In genomic region chr11:66465371-66466224, GRCh38 we compare ENCODE assay signal across 9 cellular contexts. TPM values are rescaled to one million over a fixed set of nuclear protein-coding genes. Genes with fewer than 3 reads are reported as not detected.
DNase-seq lines count a peak whose midpoint lies in the region; ATAC-seq and TF ChIP-seq lines count a peak whose summit lies in the region.
"Had no signal": no experiment of that assay in that cellular context is flagged by ENCODE, and none has a peak within 500 bp of the region (broad histone marks: within the 10 kb centered on the region; RNA-seq: fewer than 3 reads in every experiment).

No MANE protein-coding gene starts in this region.

- H3K27me3 ChIP-seq in right lobe of liver = no peaks in the 10 kb centered on the region
- H3K27me3 ChIP-seq in tibial nerve = no peaks in the 10 kb centered on the region

- H3K27ac ChIP-seq in right lobe of liver (no peak overlapping the region), tibial nerve (peak overlapping the region; percentile 75 to 92 (median 81))

- TF ChIP-seq EP300 in tibial nerve (IDR thresholded peaks at IDR 0.05) = no peak

- no peak overlapping the region for H3K27ac Mint-ChIP-seq in activated naive CD4-positive, alpha-beta T cell treated with anti-CD3 and anti-CD28 coated beads for 36 hours
- peak overlapping the region; percentile 35 for H3K27ac Mint-ChIP-seq in activated naive CD8-positive, alpha-beta T cell treated with anti-CD3 and anti-CD28 coated beads, Interleukin-2, amount 50 U/mL, for 24 hours

- H3K4me3 Mint-ChIP-seq in activated naive CD4-positive, alpha-beta T cell treated with anti-CD3 and anti-CD28 coated beads for 36 hours = peak overlapping the region; percentile 82
- H3K4me3 Mint-ChIP-seq in activated naive CD8-positive, alpha-beta T cell treated with anti-CD3 and anti-CD28 coated beads, Interleukin-2, amount 50 U/mL, for 24 hours = peak overlapping the region; percentile 72

- peaks cover 2% of the 10 kb centered on the region for H3K9me3 Mint-ChIP-seq in activated naive CD4-positive, alpha-beta T cell treated with anti-CD3 and anti-CD28 coated beads for 36 hours
- H3K9me3 Mint-ChIP-seq in activated naive CD8-positive, alpha-beta T cell treated with anti-CD3 and anti-CD28 coated beads, Interleukin-2, amount 50 U/mL, for 24 hours = no peaks in the 10 kb centered on the region

- no peaks in the 10 kb centered on the region for H3K36me3 Mint-ChIP-seq in activated naive CD4-positive, alpha-beta T cell treated with anti-CD3 and anti-CD28 coated beads for 36 hours (ENCODE audit: low read depth)
- H3K36me3 Mint-ChIP-seq in activated naive CD8-positive, alpha-beta T cell treated with anti-CD3 and anti-CD28 coated beads, Interleukin-2, amount 50 U/mL, for 24 hours (ENCODE audit: low read depth) = no peaks in the 10 kb centered on the region

- intact Hi-C loops in activated naive CD4-positive, alpha-beta T cell treated with anti-CD3 and anti-CD28 coated beads for 36 hours (cut with micrococcal nuclease) = loop anchor here (1.0 to 2.0 kb wide), 4 partner anchors 15 to 47 kb away; partner anchors contain the start of genes BBS1 and DPP3
- intact Hi-C loops in right lobe of liver (cut with DNase I) = no loop called here

- TF ChIP-seq POLR2A in right lobe of liver (IDR thresholded peaks at IDR 0.05) (no peak), tibial nerve (IDR thresholded peaks at IDR 0.05) (no peak)

- no peaks in the 10 kb centered on the region for H3K27me3 Mint-ChIP-seq in activated naive CD4-positive, alpha-beta T cell treated with anti-CD3 and anti-CD28 coated beads for 36 hours (ENCODE audit: low read depth)
- H3K27me3 Mint-ChIP-seq in activated naive CD8-positive, alpha-beta T cell treated with anti-CD3 and anti-CD28 coated beads, Interleukin-2, amount 50 U/mL, for 24 hours = no peaks in the 10 kb centered on the region

- H3K36me3 ChIP-seq in right lobe of liver (no peaks in the 10 kb centered on the region), tibial nerve (peaks cover 0 to 6% (median 0%) of the 10 kb centered on the region in 3 donors)

- ATAC-seq in activated naive CD8-positive, alpha-beta T cell treated with anti-CD3 and anti-CD28 coated beads, Interleukin-2, amount 50 U/mL, for 24 hours = no peak
- ATAC-seq in right lobe of liver (no peak), GM18907 (IDR thresholded peaks at IDR 0.05; ENCODE audit: unreplicated experiment) (no peak), HG03354 (IDR thresholded peaks at IDR 0.05; ENCODE audit: poor library complexity, severe bottlenecking, unreplicated experiment) (no peak)

- H3K4me1 ChIP-seq in right lobe of liver (peaks cover 0 to 8% (median 0%) of the 10 kb centered on the region in 4 donors), tibial nerve (peaks cover 0 to 22% (median 7%) of the 10 kb centered on the region in 4 donors)

- H3K9me3 ChIP-seq in right lobe of liver (no peaks in the 10 kb centered on the region), tibial nerve (peaks cover 0 to 13% (median 0%) of the 10 kb centered on the region in 4 donors)

- peaks cover 33% of the 10 kb centered on the region for H3K4me1 Mint-ChIP-seq in activated naive CD4-positive, alpha-beta T cell treated with anti-CD3 and anti-CD28 coated beads for 36 hours (ENCODE audit: low read depth)
- H3K4me1 Mint-ChIP-seq in activated naive CD8-positive, alpha-beta T cell treated with anti-CD3 and anti-CD28 coated beads, Interleukin-2, amount 50 U/mL, for 24 hours = peaks cover 48% of the 10 kb centered on the region

- WGBS in right lobe of liver (ENCODE audit: insufficient coverage, low coverage, low lambda C conversion rate, missing lambda C conversion rate) = 52% methylated on average over 13 of the region's 19 CpGs
- WGBS in tibial nerve, 2 donors = 35 to 45% methylated on average over 19 of the region's 19 CpGs

- H3K4me3 ChIP-seq in right lobe of liver (peak overlapping the region in 2 of 3 donors; percentile 56 to 70), tibial nerve (peak overlapping the region in 3 of 4 donors; percentile 50 to 87 (median 53))

- DNase-seq in activated naive CD4-positive, alpha-beta T cell treated with anti-CD3 and anti-CD28 coated beads for 36 hours = no peak
- no peak for DNase-seq in activated naive CD4-positive, alpha-beta T cell (lab: John Stamatoyannopoulos, UW)
- no peak for DNase-seq in activated naive CD8-positive, alpha-beta T cell treated with anti-CD3 and anti-CD28 coated beads, Interleukin-2, amount 50 U/mL, for 24 hours
- DNase-seq in right lobe of liver (peak in 1 of 3 donors; percentile 40), tibial nerve (ENCODE audit: low spot score in 2 of 2) (no peak), cerebellum (ENCODE audit: low spot score) (no peak)

- CTCF ChIA-PET in activated naive CD4-positive, alpha-beta T cell treated with anti-CD3 and anti-CD28 coated beads for 36 hours (lab: Charles Lee) = interaction anchor here (0.8 to 1.0 kb wide), 2 partner anchors 11 to 27 kb away, joined by 3 to 4 read pairs; partner anchors contain the start of gene MRPL11

- TF ChIP-seq CTCF in right lobe of liver (IDR thresholded peaks at IDR 0.05) (no peak), tibial nerve (IDR thresholded peaks at IDR 0.05) (no peak)

RNA-seq across cellular contexts. Expression of gene PELI3, which starts 1.1 kb away (rescaled TPM):
- 1 to 10 TPM; 2.3 to 2.4 TPM for total RNA-seq in activated naive CD4-positive, alpha-beta T cell treated with anti-CD3 and anti-CD28 coated beads for 36 hours
- 1 to 10 TPM; 2.0 to 5.3 (median 3.2) TPM for total RNA-seq in right lobe of liver
- 10 to 100 TPM; 14.4 to 26.4 (median 20.4) TPM for total RNA-seq in tibial nerve
- total RNA-seq in cerebellum = 12.2 TPM

RNA-seq across cellular contexts. Expression of gene DPP3, which starts 14.6 kb away (rescaled TPM):
- 10 to 100 TPM; 73.8 to 80.1 TPM for total RNA-seq in activated naive CD4-positive, alpha-beta T cell treated with anti-CD3 and anti-CD28 coated beads for 36 hours
- total RNA-seq in right lobe of liver (10 to 100 TPM; 18.0 to 25.6 (median 22.0) TPM), tibial nerve (10 to 100 TPM; 12.2 to 41.8 (median 25.0) TPM), cerebellum (22.2 TPM)

RNA-seq across cellular contexts. Expression of gene MRPL11, which starts 26.9 kb away (rescaled TPM):
- 100 to 1,000 TPM; 143 to 144 TPM for total RNA-seq in activated naive CD4-positive, alpha-beta T cell treated with anti-CD3 and anti-CD28 coated beads for 36 hours
- 10 to 100 TPM; 17.6 to 34.1 (median 28.6) TPM for total RNA-seq in right lobe of liver
- total RNA-seq in tibial nerve = 10 to 100 TPM; 42.9 to 63.8 (median 53.9) TPM
- 13.1 TPM for total RNA-seq in cerebellum

RNA-seq across cellular contexts. Expression of gene NPAS4, which starts 44.8 kb away (rescaled TPM):
- not detected for total RNA-seq in activated naive CD4-positive, alpha-beta T cell treated with anti-CD3 and anti-CD28 coated beads for 36 hours
- total RNA-seq in right lobe of liver (not detected), tibial nerve (under 1 TPM in 1 of 4 donors, not detected in 3; 0.42 TPM), cerebellum (0.18 TPM)
- total RNA-seq: subcutaneous adipose tissue had no signal

RNA-seq across cellular contexts. Expression of gene BBS1, which starts 44.8 kb away (rescaled TPM):
- total RNA-seq in activated naive CD4-positive, alpha-beta T cell treated with anti-CD3 and anti-CD28 coated beads for 36 hours = 10 to 100 TPM; 10.1 to 10.9 TPM
- total RNA-seq in right lobe of liver (10 to 100 TPM in 4 of 6 experiments, 1 to 10 TPM in 2; 6.2 to 18.1 (median 11.2) TPM), tibial nerve (100 to 1,000 TPM in 2 of 4 donors, 10 to 100 TPM in 2; 66.1 to 161 (median 104) TPM), cerebellum (64.4 TPM)

Comparison
In these comparisons a context has a peak if more than half of its experiments do, and no peak if none do; other contexts are left out.
1. H3K27ac ChIP-seq: peak in tibial nerve (4 of 4); none in right lobe of liver (0 of 3).